ENCODE assay signal across 1 cellular context in the genomic region with DNA sequence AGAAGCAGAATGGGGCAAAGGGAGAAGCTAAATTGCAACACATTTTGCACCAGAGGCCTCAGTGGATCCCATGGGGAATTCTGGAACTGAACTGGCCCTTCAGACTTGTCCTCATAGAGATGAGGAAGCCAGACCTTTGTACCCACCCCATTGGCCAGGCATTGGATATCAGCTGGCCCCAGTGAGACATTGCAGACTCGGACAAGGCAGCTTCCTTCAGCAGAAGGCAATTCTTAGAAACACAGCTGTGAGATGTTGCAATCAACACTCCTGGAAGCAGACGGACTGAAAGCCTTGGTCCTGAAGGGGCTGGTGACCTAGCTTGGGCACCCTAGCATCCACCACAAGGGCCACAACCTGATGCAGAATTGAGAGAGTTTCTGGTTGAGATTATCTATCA.
TF ChIP-seq lines count a peak whose summit lies in the region.

No MANE protein-coding gene starts in this region.

TF ChIP-seq in HCT116, 20 proteins besides CTCF, POLR2A, EP300 and RAD21 (continued from another document):
- TF ChIP-seq, protein P1, sequence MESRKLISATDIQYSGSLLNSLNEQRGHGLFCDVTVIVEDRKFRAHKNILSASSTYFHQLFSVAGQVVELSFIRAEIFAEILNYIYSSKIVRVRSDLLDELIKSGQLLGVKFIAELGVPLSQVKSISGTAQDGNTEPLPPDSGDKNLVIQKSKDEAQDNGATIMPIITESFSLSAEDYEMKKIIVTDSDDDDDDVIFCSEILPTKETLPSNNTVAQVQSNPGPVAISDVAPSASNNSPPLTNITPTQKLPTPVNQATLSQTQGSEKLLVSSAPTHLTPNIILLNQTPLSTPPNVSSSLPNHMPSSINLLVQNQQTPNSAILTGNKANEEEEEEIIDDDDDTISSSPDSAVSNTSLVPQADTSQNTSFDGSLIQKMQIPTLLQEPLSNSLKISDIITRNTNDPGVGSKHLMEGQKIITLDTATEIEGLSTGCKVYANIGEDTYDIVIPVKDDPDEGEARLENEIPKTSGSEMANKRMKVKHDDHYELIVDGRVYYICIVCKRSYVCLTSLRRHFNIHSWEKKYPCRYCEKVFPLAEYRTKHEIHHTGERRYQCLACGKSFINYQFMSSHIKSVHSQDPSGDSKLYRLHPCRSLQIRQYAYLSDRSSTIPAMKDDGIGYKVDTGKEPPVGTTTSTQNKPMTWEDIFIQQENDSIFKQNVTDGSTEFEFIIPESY (IDR thresholded peaks at IDR 0.05; ENCODE audit: extremely low read depth, insufficient replicate concordance, low read length), result no peak
- TF ChIP-seq CEBPB (IDR thresholded peaks at IDR 0.05; ENCODE audit: low read depth), result peak; percentile 47; the same call in 1 of the 2 replicates
- TF ChIP-seq FOSL1 (IDR thresholded peaks at IDR 0.05; ENCODE audit: low read depth), result no peak
- no peak for TF ChIP-seq MAX (IDR thresholded peaks at IDR 0.05)
- no peak for TF ChIP-seq SRF (IDR thresholded peaks at IDR 0.05; ENCODE audit: low read depth)
- TF ChIP-seq EZH2phosphoT487 (IDR thresholded peaks at IDR 0.05; ENCODE audit: borderline replicate concordance), result no peak
- TF ChIP-seq JUND (IDR thresholded peaks at IDR 0.05), result no peak
- no peak for TF ChIP-seq EZH2 (IDR thresholded peaks at IDR 0.05)
